16 cellular contexts compared by ENCODE assay signal in the genomic region with DNA sequence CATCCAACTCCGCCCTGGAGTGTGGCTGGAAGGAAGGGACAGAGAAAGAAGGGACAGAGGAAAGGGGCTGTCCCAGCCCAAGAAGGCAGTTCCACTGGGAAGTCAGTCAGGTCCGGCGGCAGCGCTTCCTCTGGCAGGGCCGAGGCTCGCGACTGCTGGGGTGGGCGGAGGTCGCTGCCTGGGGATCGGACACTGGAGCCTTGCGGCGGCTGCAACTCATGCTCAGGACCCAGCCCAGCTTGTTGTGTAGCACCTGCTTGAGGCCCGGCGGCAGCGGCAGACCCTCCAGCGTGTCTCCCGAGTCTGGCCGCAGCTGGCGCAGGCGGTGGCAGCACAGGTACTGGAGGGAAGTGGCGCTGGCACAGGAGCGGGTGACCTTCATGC.
"Had no signal": no experiment of that assay in that cellular context is flagged by ENCODE, and none has a peak within 500 bp of the region (broad histone marks: within the 10 kb centered on the region; RNA-seq: fewer than 3 reads in every experiment).

No MANE protein-coding gene starts in this region.

- H3K9me3 ChIP-seq: breast epithelium, lower lobe of right lung, suprapubic skin had no signal

- DNase-seq: activated CD4-positive, alpha-beta T cell treated with anti-CD3 and anti-CD28 coated beads for 4 hours; activated naive CD4-positive, alpha-beta T cell; activated naive CD8-positive, alpha-beta T cell treated with anti-CD3 and anti-CD28 coated beads, Interleukin-2, amount 50 U/mL, for 24 hours; aorta; cerebellar nuclear complex; effector memory CD4-positive, alpha-beta T cell; foreskin fibroblast; lower lobe of right lung; retina; trophoblast cell had no signal

- H3K27ac Mint-ChIP-seq: activated naive CD8-positive, alpha-beta T cell treated with anti-CD3 and anti-CD28 coated beads, Interleukin-2, amount 50 U/mL, for 24 hours; dendritic cell treated with granulocyte-macrophage colony-stimulating factor and Interleukin-4, amounts not matched to agents 40 ng/mL and 50 ng/mL, for 4 days; stimulated activated naive CD8-positive, alpha-beta T cell treated with anti-CD3 and anti-CD28 coated beads, Interleukin-15, Interleukin-2, amounts not matched to agents 100 ng/mL and 50 ng/mL, for 24 hours had no signal

- H3K27me3 Mint-ChIP-seq: activated naive CD8-positive, alpha-beta T cell treated with anti-CD3 and anti-CD28 coated beads, Interleukin-2, amount 50 U/mL, for 24 hours; dendritic cell treated with granulocyte-macrophage colony-stimulating factor and Interleukin-4, amounts not matched to agents 40 ng/mL and 50 ng/mL, for 4 days; stimulated activated naive CD8-positive, alpha-beta T cell treated with anti-CD3 and anti-CD28 coated beads, Interleukin-15, Interleukin-2, amounts not matched to agents 100 ng/mL and 50 ng/mL, for 24 hours had no signal

- ATAC-seq: activated naive CD8-positive, alpha-beta T cell treated with anti-CD3 and anti-CD28 coated beads, Interleukin-2, amount 50 U/mL, for 24 hours; lower lobe of right lung had no signal

- H3K9me3 Mint-ChIP-seq: activated naive CD8-positive, alpha-beta T cell treated with anti-CD3 and anti-CD28 coated beads, Interleukin-2, amount 50 U/mL, for 24 hours; dendritic cell treated with granulocyte-macrophage colony-stimulating factor and Interleukin-4, amounts not matched to agents 40 ng/mL and 50 ng/mL, for 4 days; stimulated activated naive CD8-positive, alpha-beta T cell treated with anti-CD3 and anti-CD28 coated beads, Interleukin-15, Interleukin-2, amounts not matched to agents 100 ng/mL and 50 ng/mL, for 24 hours had no signal

- H3K4me3 Mint-ChIP-seq: activated naive CD8-positive, alpha-beta T cell treated with anti-CD3 and anti-CD28 coated beads, Interleukin-2, amount 50 U/mL, for 24 hours; dendritic cell treated with granulocyte-macrophage colony-stimulating factor and Interleukin-4, amounts not matched to agents 40 ng/mL and 50 ng/mL, for 4 days; stimulated activated naive CD8-positive, alpha-beta T cell treated with anti-CD3 and anti-CD28 coated beads, Interleukin-15, Interleukin-2, amounts not matched to agents 100 ng/mL and 50 ng/mL, for 24 hours had no signal

- H3K27ac ChIP-seq: breast epithelium, lower lobe of right lung, suprapubic skin, VCaP had no signal

- H3K4me3 ChIP-seq: breast epithelium, lower lobe of right lung, skin epidermis, suprapubic skin had no signal

- H3K27me3 ChIP-seq: breast epithelium, suprapubic skin had no signal
